Comparison of ENCODE assay signal across 11 cellular contexts in genomic region chr12:57225680-57226190, GRCh38. TPM values are rescaled to one million over a fixed set of nuclear protein-coding genes. Genes with fewer than 3 reads are reported as not detected.
DNase-seq lines count a peak whose midpoint lies in the region; ATAC-seq and TF ChIP-seq lines count a peak whose summit lies in the region.
"Had no signal": no experiment of that assay in that cellular context is flagged by ENCODE, and none has a peak within 500 bp of the region (broad histone marks: within the 10 kb centered on the region; RNA-seq: fewer than 3 reads in every experiment).

No MANE protein-coding gene starts in this region.

- H2AK5ac ChIP-seq in mesendoderm (ENCODE audit: low read length) = no peak overlapping the region

- peaks cover 6% of the 10 kb centered on the region for H3K79me1 ChIP-seq in mesendoderm (ENCODE audit: low read length)

- CTCF ChIA-PET in CD8-positive, alpha-beta T cell (lab: Charles Lee) = interaction anchor here (1.6 to 13.2 kb wide), 3 partner anchors 8 to 15 kb away, joined by 9 to 302 read pairs (median 80); partner anchors contain the start of gene NXPH4
- CTCF ChIA-PET in activated B cell treated with CpG ODN at 0.5 μM for 24 hours (lab: Charles Lee) = interaction anchor here (2.1 to 20.9 kb wide), 3 partner anchors 10 to 233 kb away, joined by 6 to 390 read pairs (median 113); partner anchors contain the start of genes GLI1 and NXPH4

- H3K9me3 Mint-ChIP-seq in CD8-positive, alpha-beta T cell = no peaks in the 10 kb centered on the region
- no peaks in the 10 kb centered on the region for H3K9me3 Mint-ChIP-seq in activated B cell treated with CpG ODN at 0.5 μM for 24 hours

- POLR2A ChIA-PET in CD8-positive, alpha-beta T cell (lab: Charles Lee) = interaction anchor here (1.9 kb wide), 1 partner anchor 13 kb away, joined by 12 read pairs; no protein-coding TSS in a partner anchor
- POLR2A ChIA-PET in activated B cell treated with CpG ODN at 0.5 μM for 24 hours (lab: Charles Lee) = interaction anchor here (0.7 to 10.6 kb wide), 3 partner anchors 10 to 1363 kb away, joined by 3 to 268 read pairs (median 10); partner anchors contain the start of gene NXPH4

- no peak overlapping the region for H3K4ac ChIP-seq in mesendoderm (ENCODE audit: low read depth, low read length)

- H3K4me3 ChIP-seq in BLaER1 (peak overlapping the region; percentile 34; the same call in 1 of the 2 replicates), mesendoderm (ENCODE audit: low read length) (no peak overlapping the region)
- H3K4me3 ChIP-seq in CD8-positive, alpha-beta T cell (ENCODE audit: low read depth, low read length) = no peak overlapping the region

- WGBS in mesendoderm (ENCODE audit: extremely low coverage, insufficient coverage, low lambda C conversion rate) = no CpG with 5 or more reads among the region's 17 CpGs

- ATAC-seq in CD8-positive, alpha-beta T cell = no peak
- ATAC-seq in activated B cell treated with CpG ODN at 0.5 μM for 24 hours (ENCODE audit: low read depth) = no peak
- ATAC-seq in HG03039 (IDR thresholded peaks at IDR 0.05; ENCODE audit: unreplicated experiment) = no peak

- peaks cover 66% of the 10 kb centered on the region for H3K27me3 ChIP-seq in BLaER1
- peaks cover 55% of the 10 kb centered on the region for H3K27me3 ChIP-seq in CD8-positive, alpha-beta T cell (ENCODE audit: insufficient read depth, low read length)
- peaks cover 56% of the 10 kb centered on the region for H3K27me3 ChIP-seq in mesendoderm (ENCODE audit: insufficient read depth, low read length, poor library complexity)

- peaks cover 74% of the 10 kb centered on the region for H3K4me1 ChIP-seq in BLaER1
- peaks cover 77% of the 10 kb centered on the region for H3K4me1 ChIP-seq in CD8-positive, alpha-beta T cell (ENCODE audit: insufficient read depth, low read length)
- peaks cover 2% of the 10 kb centered on the region for H3K4me1 ChIP-seq in mesendoderm (ENCODE audit: control insufficient read depth, low read depth, low read length)

- H3K9ac ChIP-seq in BLaER1 = no peak overlapping the region
- H3K9ac ChIP-seq in mesendoderm (ENCODE audit: low read length) = no peak overlapping the region

- H4K8ac ChIP-seq in mesendoderm (ENCODE audit: low read depth, low read length) = no peak overlapping the region

- H2BK5ac ChIP-seq in mesendoderm (ENCODE audit: low read length) = no peak overlapping the region

- no peaks in the 10 kb centered on the region for H3K9me3 ChIP-seq in BLaER1
- H3K9me3 ChIP-seq in CD8-positive, alpha-beta T cell (ENCODE audit: low read length) = no peaks in the 10 kb centered on the region
- H3K9me3 ChIP-seq: left ventricle myocardium inferior had no signal

- H3K18ac ChIP-seq in mesendoderm (ENCODE audit: low read length) = no peak overlapping the region

- no peak overlapping the region for H3K23ac ChIP-seq in mesendoderm (ENCODE audit: low read length)

- peak overlapping the region; percentile 30 for H3K56ac ChIP-seq in mesendoderm (ENCODE audit: low read length)

- H3K4me2 ChIP-seq in BLaER1 = peak overlapping the region; percentile 99
- H3K4me2 ChIP-seq in mesendoderm (ENCODE audit: low read length) = no peak overlapping the region

- no peak overlapping the region for H3K27ac Mint-ChIP-seq in CD8-positive, alpha-beta T cell
- H3K27ac Mint-ChIP-seq in activated B cell treated with CpG ODN at 0.5 μM for 24 hours = peak overlapping the region; percentile 68

- H4K5ac ChIP-seq in mesendoderm (ENCODE audit: low read length) = no peak overlapping the region

- H3K27me3 Mint-ChIP-seq in CD8-positive, alpha-beta T cell (ENCODE audit: low read depth) = peaks cover 57% of the 10 kb centered on the region
- peaks cover 31% of the 10 kb centered on the region for H3K27me3 Mint-ChIP-seq in activated B cell treated with CpG ODN at 0.5 μM for 24 hours

- no peak overlapping the region for H2BK15ac ChIP-seq in mesendoderm (replicated peaks; ENCODE audit: low read depth)

- peak overlapping the region; percentile 59 for H3K4me3 Mint-ChIP-seq in CD8-positive, alpha-beta T cell
- peak overlapping the region; percentile 66 for H3K4me3 Mint-ChIP-seq in activated B cell treated with CpG ODN at 0.5 μM for 24 hours

- no peak overlapping the region for H3K27ac ChIP-seq in BLaER1
- no peak overlapping the region for H3K27ac ChIP-seq in CD8-positive, alpha-beta T cell (ENCODE audit: low read depth, low read length)
- H3K27ac ChIP-seq in mesendoderm (ENCODE audit: low read depth, low read length) = no peak overlapping the region
- H3K27ac ChIP-seq: left ventricle myocardium inferior had no signal

- H3K36me3 ChIP-seq in BLaER1 (no peaks in the 10 kb centered on the region), mesendoderm (ENCODE audit: control insufficient read depth, insufficient read depth, low read length) (no peaks in the 10 kb centered on the region)
- no peaks in the 10 kb centered on the region for H3K36me3 ChIP-seq in CD8-positive, alpha-beta T cell (ENCODE audit: insufficient read depth, low read length)
- H3K36me3 ChIP-seq: left ventricle myocardium inferior had no signal

- no peak for TF ChIP-seq CTCF in CD8-positive, alpha-beta T cell (IDR thresholded peaks at IDR 0.05)
- TF ChIP-seq CTCF in activated B cell treated with CpG ODN at 0.5 μM for 24 hours (IDR thresholded peaks at IDR 0.05) = no peak

- H2BK120ac ChIP-seq in mesendoderm (ENCODE audit: low read depth, low read length) = no peak overlapping the region

- H3K79me2 ChIP-seq in mesendoderm (ENCODE audit: control insufficient read depth, insufficient read depth, low read length) = peaks cover 6% of the 10 kb centered on the region

- peaks cover 46% of the 10 kb centered on the region for H4K20me1 ChIP-seq in BLaER1

- DNase-seq in CD8-positive, alpha-beta T cell = no peak
- DNase-seq in activated B cell treated with CpG ODN at 0.5 μM for 24 hours = no peak
- no peak for DNase-seq in mesendoderm
- DNase-seq in stimulated activated CD4-positive, alpha-beta T cell treated with anti-CD3 and anti-CD28 coated beads, Interleukin-2, amount 100 ng/mL, for 48 hours = no peak
- no peak for DNase-seq in stimulated activated CD8-positive, alpha-beta memory T cell treated with anti-CD3 and anti-CD28 coated beads, Interleukin-4, amount 100 ng/mL, for 48 hours
- DNase-seq: aorta, foreskin fibroblast, left ventricle myocardium inferior had no signal

- peaks cover 8% of the 10 kb centered on the region for H3K36me3 Mint-ChIP-seq in CD8-positive, alpha-beta T cell
- H3K36me3 Mint-ChIP-seq in activated B cell treated with CpG ODN at 0.5 μM for 24 hours (ENCODE audit: low read depth) = peaks cover 15% of the 10 kb centered on the region

- intact Hi-C loops in CD8-positive, alpha-beta T cell (cut with DNase I, micrococcal nuclease) = loop anchor here in 1 of 2 experiments (1.0 kb wide), 1 partner anchor 14 kb away; no protein-coding TSS in a partner anchor
- intact Hi-C loops in activated B cell treated with CpG ODN at 0.5 μM for 24 hours (cut with micrococcal nuclease) = loop anchor here (1.0 to 10.0 kb wide), 4 partner anchors 8 to 399 kb away; no protein-coding TSS in a partner anchor

- peaks cover 69% of the 10 kb centered on the region for H3K4me1 Mint-ChIP-seq in CD8-positive, alpha-beta T cell (ENCODE audit: low read depth)
- H3K4me1 Mint-ChIP-seq in activated B cell treated with CpG ODN at 0.5 μM for 24 hours = peaks cover 76% of the 10 kb centered on the region

RNA-seq across cellular contexts. Expression of gene SHMT2, which starts 3.8 kb away (rescaled TPM):
- 10 to 100 TPM; 14.2 to 18.6 TPM for total RNA-seq in CD8-positive, alpha-beta T cell
- total RNA-seq in activated B cell treated with CpG ODN at 0.5 μM for 24 hours = 268 and 270 TPM in 2 replicates
- 223 TPM for polyA plus RNA-seq in mesendoderm (2013, experiment 1 of 2)
- polyA plus RNA-seq in mesendoderm (2013, experiment 2 of 2) = 222 TPM

RNA-seq across cellular contexts. Expression of gene NXPH4, which starts 9.1 kb away (rescaled TPM):
- total RNA-seq in CD8-positive, alpha-beta T cell = 1 to 10 TPM; 1.4 to 1.7 TPM
- total RNA-seq in activated B cell treated with CpG ODN at 0.5 μM for 24 hours = 3.4 and 3.5 TPM in 2 replicates
- 0.52 TPM for polyA plus RNA-seq in mesendoderm (2013, experiment 1 of 2)
- polyA plus RNA-seq in mesendoderm (2013, experiment 2 of 2) = 0.42 TPM
- polyA plus RNA-seq: CD14-positive monocyte had no signal

RNA-seq across cellular contexts. Expression of gene STAC3, which starts 25.3 kb away (rescaled TPM):
- total RNA-seq in CD8-positive, alpha-beta T cell = 1 to 10 TPM in 1 of 2 experiments, under 1 TPM in 1; 0.54 to 1.5 TPM
- total RNA-seq in activated B cell treated with CpG ODN at 0.5 μM for 24 hours = 4.6 and 5.5 TPM in 2 replicates
- polyA plus RNA-seq in mesendoderm (2013, experiment 1 of 2) = 0.24 TPM
- 0.42 TPM for polyA plus RNA-seq in mesendoderm (2013, experiment 2 of 2)

Comparison
In these comparisons a context has a peak if more than half of its experiments do, and no peak if none do; other contexts are left out.
1. RNA of gene SHMT2, which starts 3.8 kb away (total RNA-seq): 268 to 270 TPM in activated B cell treated with CpG ODN at 0.5 μM for 24 hours; 14.2 to 18.6 TPM in CD8-positive, alpha-beta T cell; every median in the first group is over 10 times any median in the second.